In genomic region chr1:175023043-175023921, GRCh38 we compare ENCODE assay signal across 8 cellular contexts. TPM values are rescaled to one million over a fixed set of nuclear protein-coding genes. Genes with fewer than 3 reads are reported as not detected.
DNase-seq lines count a peak whose midpoint lies in the region; ATAC-seq and TF ChIP-seq lines count a peak whose summit lies in the region.

Gene MRPS14, minus strand, starts transcription at chr1:175023425. Its CDS starts 17 bp downstream, at chr1:175023408.

- peaks cover 16 to 18% (median 18%) of the 10 kb centered on the region in 3 donors for H3K4me1 Mint-ChIP-seq in IgD-negative memory B cell

- peak; percentile 94 for DNase-seq in DMS114 treated with DMSO at 0.1 percent for 48 hours (lab: John Stamatoyannopoulos, UW; ENCODE audit: unreplicated experiment)
- peak; percentile 69 for DNase-seq in OCI-M2 (lab: John Stamatoyannopoulos, UW; ENCODE audit: unreplicated experiment)
- peak; percentile 99 for DNase-seq in activated T-cell treated with anti-CD3 and anti-CD28 coated beads for 4 hours
- DNase-seq in epithelial cell of prostate (ENCODE audit: low read depth, low spot score): peak; percentile 92
- DNase-seq in mucosa of descending colon: peak; percentile 98 to 99 (median 99)
- DNase-seq in stimulated activated CD8-positive, alpha-beta memory T cell treated with anti-CD3 and anti-CD28 coated beads, Interleukin-4, amount 100 ng/mL, for 24 hours (ENCODE audit: low read depth): peak; percentile 98

- H3K9me3 ChIP-seq in mucosa of descending colon: no peaks in the 10 kb centered on the region

- H3K27ac ChIP-seq in epithelial cell of prostate: peak within 1 kb of the TSS; percentile 69

- ATAC-seq in GM21529 (IDR thresholded peaks at IDR 0.05; ENCODE audit: unreplicated experiment) (peak; percentile 92), mucosa of descending colon (peak; percentile 100)

- H3K27me3 Mint-ChIP-seq in IgD-negative memory B cell: no peaks in the 10 kb centered on the region

- H3K36me3 Mint-ChIP-seq in IgD-negative memory B cell: peaks cover 3% of the 10 kb centered on the region

- H3K9me3 Mint-ChIP-seq in IgD-negative memory B cell: peaks cover 0 to 4% (median 3%) of the 10 kb centered on the region in 3 donors

- H3K36me3 ChIP-seq in mucosa of descending colon (ENCODE audit: low read depth): no peaks in the 10 kb centered on the region

- TF ChIP-seq CTCF in mucosa of descending colon (IDR thresholded peaks at IDR 0.05): no peak

- intact Hi-C loops in mucosa of descending colon (cut with DNase I, micrococcal nuclease): no loop called here

- peak within 1 kb of the TSS; percentile 48 for H3K4me3 ChIP-seq in mucosa of descending colon

- H3K4me1 ChIP-seq in mucosa of descending colon (ENCODE audit: low read depth): no peaks in the 10 kb centered on the region

- H3K4me3 Mint-ChIP-seq in IgD-negative memory B cell: peak within 1 kb of the TSS; percentile 93 to 95 (median 94)

- H3K27ac Mint-ChIP-seq in IgD-negative memory B cell: peak within 1 kb of the TSS; percentile 88 to 98 (median 98)

RNA-seq across cellular contexts. Expression of gene MRPS14, which starts in this region (rescaled TPM):
- polyA plus RNA-seq in IgD-negative memory B cell: 43.4 TPM
- total RNA-seq in mucosa of descending colon: 10 to 100 TPM; 24.0 to 29.5 (median 26.2) TPM

Comparison
In these comparisons a context has a peak if more than half of its experiments do, and no peak if none do; other contexts are left out.
1. Peak in every context shown above with its lines: DNase-seq, ATAC-seq, H3K4me3 ChIP-seq and H3K27ac ChIP-seq.